ENCODE assay signal across 8 cellular contexts in genomic region chr15:89898628-89899302, GRCh38. TPM values are rescaled to one million over a fixed set of nuclear protein-coding genes. Genes with fewer than 3 reads are reported as not detected.
A peak's percentile ranks its signal among the peaks of the same experiment; 100 is the strongest.
DNase-seq lines count a peak whose midpoint lies in the region; ATAC-seq and TF ChIP-seq lines count a peak whose summit lies in the region.

No MANE protein-coding gene starts in this region.

- no peak overlapping the region for H3K9ac ChIP-seq in SU-DHL-6 (ENCODE audit: low read length)

- H2AFZ ChIP-seq in SU-DHL-6 (ENCODE audit: low read depth, low read length, severe bottlenecking) = no peak overlapping the region

- no peaks in the 10 kb centered on the region for H3F3A ChIP-seq in SU-DHL-6 (ENCODE audit: insufficient read depth)

- no peaks in the 10 kb centered on the region for H3K27me3 ChIP-seq in SU-DHL-6 (ENCODE audit: low read length)

- no peaks in the 10 kb centered on the region for H3K4me1 Mint-ChIP-seq in MCF 10A (ENCODE audit: insufficient read depth, unreplicated experiment)

- POLR2A ChIA-PET in MCF 10A (lab: Yijun Ruan, JAX) = interaction anchor here (0.9 to 3.8 kb wide), 9 partner anchors 14 to 200 kb away, joined by 3 to 21 read pairs (median 5); partner anchors contain the start of gene ARPIN

- H3K4me3 ChIP-seq in SU-DHL-6 (ENCODE audit: insufficient read depth, low read length, poor library complexity, severe bottlenecking) = no peak overlapping the region

- TF ChIP-seq CTCF in SU-DHL-6 (IDR thresholded peaks at IDR 0.05; ENCODE audit: insufficient read depth, low read length, poor library complexity, severe bottlenecking) (peak; percentile 54), MCF 10A (IDR thresholded peaks at IDR 0.05; ENCODE audit: unreplicated experiment) (peak; percentile 95)

- CTCF ChIA-PET in MCF 10A (lab: Yijun Ruan, JAX) = interaction anchor here (0.5 to 5.9 kb wide), 45 partner anchors 9 to 865 kb away, joined by 3 to 100 read pairs (median 3); no protein-coding TSS in a partner anchor

- no peaks in the 10 kb centered on the region for H3K9me3 ChIP-seq in SU-DHL-6 (ENCODE audit: insufficient read depth, low read length)

- DNase-seq in COLO829 (ENCODE audit: low spot score) (peak; percentile 30), HUDEP-2 (lab: John Stamatoyannopoulos, UW; ENCODE audit: unreplicated experiment in 76 of 76) (peak in 50 of 76 experiments; percentile 4 to 58 (median 33)), MCF 10A (ENCODE audit: unreplicated experiment) (peak; percentile 78), medulla oblongata (ENCODE audit: extremely low spot score) (peak; percentile 10)

- intact Hi-C loops in MCF 10A (cut with micrococcal nuclease) = loop anchor here (1.0 to 5.0 kb wide), 4 partner anchors 73 to 334 kb away; partner anchors contain the start of genes CIB1 and GDPGP1

- no peaks in the 10 kb centered on the region for H3K9me2 ChIP-seq in SU-DHL-6 (replicated peaks; ENCODE audit: insufficient read depth, low read length)

- no peaks in the 10 kb centered on the region for H3K79me2 ChIP-seq in SU-DHL-6 (ENCODE audit: insufficient read depth, low read length)

- H3K36me3 Mint-ChIP-seq in MCF 10A (ENCODE audit: insufficient read depth, unreplicated experiment) = peaks cover 19% of the 10 kb centered on the region

- no peaks in the 10 kb centered on the region for H4K20me1 ChIP-seq in SU-DHL-6 (ENCODE audit: low read depth, low read length)

- no peak overlapping the region for H3K4me3 Mint-ChIP-seq in MCF 10A (ENCODE audit: unreplicated experiment)

- no peaks in the 10 kb centered on the region for H3K36me3 ChIP-seq in SU-DHL-6 (ENCODE audit: low read length)

- H3K4me2 ChIP-seq in SU-DHL-6 (ENCODE audit: low read depth, low read length, poor library complexity, severe bottlenecking) = no peak overlapping the region

- no TSS peak for BruUV-seq in MCF 10A (replicated peaks; lab: Mats Ljungman, UMichigan)

- H3K27ac ChIP-seq in SU-DHL-6 (ENCODE audit: low read depth, low read length) = no peak overlapping the region

- ATAC-seq in GM18867 (IDR thresholded peaks at IDR 0.05; ENCODE audit: unreplicated experiment) = peak; percentile 42
- ATAC-seq in GM21381 (IDR thresholded peaks at IDR 0.05; ENCODE audit: unreplicated experiment) = no peak
- no peak for ATAC-seq in HG02610 (IDR thresholded peaks at IDR 0.05; ENCODE audit: unreplicated experiment)

- no peaks in the 10 kb centered on the region for H3K27me3 Mint-ChIP-seq in MCF 10A (ENCODE audit: insufficient read depth, unreplicated experiment)

- H3K27ac Mint-ChIP-seq in MCF 10A (ENCODE audit: low read depth, unreplicated experiment) = no peak overlapping the region

- H3K9me3 Mint-ChIP-seq in MCF 10A (ENCODE audit: unreplicated experiment) = no peaks in the 10 kb centered on the region

RNA-seq across cellular contexts. Expression of gene AP3S2, which starts 5.0 kb away (rescaled TPM):
- 38.4 and 39.5 TPM in 2 replicates for total RNA-seq in MCF 10A (2022)

RNA-seq across cellular contexts. Expression of gene ARPIN, which starts 14.0 kb away (rescaled TPM):
- total RNA-seq in MCF 10A (2022) = 7.1 and 9.9 TPM in 2 replicates

Comparison
In these comparisons a context has a peak if more than half of its experiments do, and no peak if none do; other contexts are left out.
1. DNase-seq: peak in every context shown above with its lines; median percentile 78 in MCF 10A; 33 in HUDEP-2; 30 in COLO829; 10 in medulla oblongata.